ENCODE assay signal across 8 cellular contexts in genomic region chr22:37801946-37802309, GRCh38. TPM values are rescaled to one million over a fixed set of nuclear protein-coding genes. Genes with fewer than 3 reads are reported as not detected.
A peak's percentile ranks its signal among the peaks of the same experiment; 100 is the strongest.
DNase-seq lines count a peak whose midpoint lies in the region; ATAC-seq and TF ChIP-seq lines count a peak whose summit lies in the region.

No MANE protein-coding gene starts in this region.

- ATAC-seq in sciatic nerve (no peak), GM19023 (IDR thresholded peaks at IDR 0.05; ENCODE audit: unreplicated experiment) (no peak), HG02623 (IDR thresholded peaks at IDR 0.05; ENCODE audit: unreplicated experiment) (no peak), omental fat pad (ENCODE audit: low FRiP score) (no peak)

- H3K36me3 ChIP-seq in OCI-LY7 (ENCODE audit: insufficient read depth, low read length) (no peaks in the 10 kb centered on the region), neural progenitor cell (no peaks in the 10 kb centered on the region)
- no peaks in the 10 kb centered on the region for H3K36me3 ChIP-seq in effector memory CD4-positive, alpha-beta T cell (ENCODE audit: control insufficient read depth, insufficient read depth, low read length)

- H3K9ac ChIP-seq in neural progenitor cell: no peak overlapping the region

- POLR2A ChIA-PET in OCI-LY7 (lab: Charles Lee): no interaction called here

- H3F3A ChIP-seq in neural progenitor cell (ENCODE audit: low read depth): peaks cover 39% of the 10 kb centered on the region

- H3K4me1 ChIP-seq in OCI-LY7 (ENCODE audit: insufficient read depth, low read length, poor library complexity, severe bottlenecking) (peaks cover 17% of the 10 kb centered on the region), neural progenitor cell (peaks cover 26% of the 10 kb centered on the region)
- H3K4me1 ChIP-seq in effector memory CD4-positive, alpha-beta T cell (ENCODE audit: control insufficient read depth, insufficient read depth, low read length, poor library complexity, severe bottlenecking): peaks cover 22% of the 10 kb centered on the region

- peaks cover 23% of the 10 kb centered on the region for H3K27me3 Mint-ChIP-seq in neural progenitor cell (ENCODE audit: insufficient read depth, low read depth)

- peaks cover 3% of the 10 kb centered on the region for H3K9me3 Mint-ChIP-seq in neural progenitor cell

- H3K9me3 ChIP-seq in OCI-LY7 (ENCODE audit: low read length) (no peaks in the 10 kb centered on the region), neural progenitor cell (ENCODE audit: low read depth) (no peaks in the 10 kb centered on the region)
- no peaks in the 10 kb centered on the region for H3K9me3 ChIP-seq in effector memory CD4-positive, alpha-beta T cell (ENCODE audit: control insufficient read depth, low read length)

- H3K4me2 ChIP-seq in OCI-LY7 (ENCODE audit: low read length): peak overlapping the region; percentile 59; the same call in 1 of the 2 replicates
- peak overlapping the region; percentile 99 for H3K4me2 ChIP-seq in neural progenitor cell

- intact Hi-C loops in OCI-LY7 (cut with micrococcal nuclease; ENCODE audit: unreplicated experiment): no loop called here
- intact Hi-C loops in sciatic nerve (cut with DNase I): no loop called here

- H3K36me3 Mint-ChIP-seq in neural progenitor cell: no peaks in the 10 kb centered on the region

- no peaks in the 10 kb centered on the region for H3K9me2 ChIP-seq in OCI-LY7 (ENCODE audit: insufficient read depth, low read length)

- peak overlapping the region; percentile 88 for H3K4me3 Mint-ChIP-seq in neural progenitor cell

- H3K27ac Mint-ChIP-seq in neural progenitor cell: no peak overlapping the region

- H3K79me2 ChIP-seq in OCI-LY7 (ENCODE audit: insufficient read depth, low read depth, low read length) (no peaks in the 10 kb centered on the region), neural progenitor cell (ENCODE audit: low read depth) (peaks cover 18% of the 10 kb centered on the region)

- BruUV-seq in OCI-LY7 (replicated peaks; lab: Mats Ljungman, UMichigan): no TSS peak

- H4K20me1 ChIP-seq in OCI-LY7 (ENCODE audit: insufficient read depth, low read length) (no peaks in the 10 kb centered on the region), neural progenitor cell (ENCODE audit: low read depth) (peaks cover 16% of the 10 kb centered on the region)

- H3K4me1 Mint-ChIP-seq in neural progenitor cell: peaks cover 36% of the 10 kb centered on the region

- DNase-seq in GM12864 (ENCODE audit: low read depth) (no peak), OCI-LY7 (ENCODE audit: low spot score) (no peak), neural progenitor cell (ENCODE audit: low spot score) (no peak), sciatic nerve (ENCODE audit: low spot score) (no peak), omental fat pad (ENCODE audit: low spot score) (no peak)
- no peak for DNase-seq in effector memory CD4-positive, alpha-beta T cell

- peak overlapping the region; percentile 49 for H3K4me3 ChIP-seq in GM12864 (ENCODE audit: low read depth, low read length)
- peak overlapping the region; percentile 51 for H3K4me3 ChIP-seq in OCI-LY7 (ENCODE audit: low read depth, low read length, poor library complexity, severe bottlenecking)
- peak overlapping the region; percentile 62 for H3K4me3 ChIP-seq in effector memory CD4-positive, alpha-beta T cell (ENCODE audit: insufficient read depth, low read depth, low read length, poor library complexity, severe bottlenecking)
- H3K4me3 ChIP-seq in neural progenitor cell: peak overlapping the region; percentile 81

- no peak overlapping the region for H2AFZ ChIP-seq in OCI-LY7 (ENCODE audit: low read length)
- H2AFZ ChIP-seq in neural progenitor cell (replicated peaks): peak overlapping the region; percentile 91

- H3K27me3 ChIP-seq in effector memory CD4-positive, alpha-beta T cell (replicated peaks; ENCODE audit: control insufficient read depth, insufficient read depth, low read length, poor library complexity, severe bottlenecking): peaks cover 28% of the 10 kb centered on the region
- peaks cover 44% of the 10 kb centered on the region for H3K27me3 ChIP-seq in neural progenitor cell

- H3K27ac ChIP-seq in OCI-LY7 (ENCODE audit: low read depth, low read length, poor library complexity, severe bottlenecking) (no peak overlapping the region), neural progenitor cell (no peak overlapping the region)
- no peak overlapping the region for H3K27ac ChIP-seq in effector memory CD4-positive, alpha-beta T cell (ENCODE audit: insufficient read depth, low read length, poor library complexity, severe bottlenecking)

- TF ChIP-seq CTCF in GM12864 (IDR thresholded peaks at IDR 0.05; ENCODE audit: low read depth, low read length, missing control alignments) (no peak), OCI-LY7 (conservative IDR thresholded peaks at IDR 0.05; ENCODE audit: low read length) (no peak), neural progenitor cell (IDR thresholded peaks at IDR 0.05) (peak; percentile 33), omental fat pad (IDR thresholded peaks at IDR 0.05) (no peak)

- CTCF ChIA-PET in OCI-LY7 (lab: Charles Lee; ENCODE audit: unreplicated experiment): no interaction called here

RNA-seq across cellular contexts. Expression of gene GCAT, which starts 5.8 kb away (rescaled TPM):
- total RNA-seq in OCI-LY7 (2014; rRNA removed; shearing (Covaris generic)): 14.6 and 20.6 TPM in 2 replicates
- total RNA-seq in OCI-LY7 (2022) (17.3 and 21.6 TPM in 2 replicates), neural progenitor cell (ENCODE audit: low replicate concordance) (21.2 and 25.1 TPM in 2 replicates), sciatic nerve (7.6 TPM), omental fat pad (10 to 100 TPM in 1 of 4 donors, 1 to 10 TPM in 3; 6.5 to 12.0 (median 8.9) TPM)

RNA-seq across cellular contexts. Expression of gene GALR3, which starts 21.3 kb away (rescaled TPM):
- not detected in 2 replicates for total RNA-seq in OCI-LY7 (2014; rRNA removed; shearing (Covaris generic))
- total RNA-seq in OCI-LY7 (2022): not detected in 2 replicates
- total RNA-seq in neural progenitor cell (ENCODE audit: low replicate concordance): 0.37 TPM in 1 of 2 replicates, not detected in the other
- not detected for total RNA-seq in sciatic nerve
- not detected for total RNA-seq in omental fat pad

RNA-seq across cellular contexts. Expression of gene ANKRD54, which starts 42.2 kb away (rescaled TPM):
- total RNA-seq in OCI-LY7 (2014; rRNA removed; shearing (Covaris generic)): 21.0 and 25.4 TPM in 2 replicates
- total RNA-seq in OCI-LY7 (2022) (31.7 and 31.8 TPM in 2 replicates), neural progenitor cell (ENCODE audit: low replicate concordance) (18.4 and 21.2 TPM in 2 replicates), sciatic nerve (17.3 TPM), omental fat pad (10 to 100 TPM; 21.7 to 43.6 (median 28.6) TPM)

RNA-seq across cellular contexts. Expression of gene EIF3L, which starts 47.3 kb away (rescaled TPM):
- total RNA-seq in OCI-LY7 (2014; rRNA removed; shearing (Covaris generic)): 443 and 503 TPM in 2 replicates
- total RNA-seq in OCI-LY7 (2022) (596 and 649 TPM in 2 replicates), neural progenitor cell (ENCODE audit: low replicate concordance) (904 and 971 TPM in 2 replicates), sciatic nerve (315 TPM), omental fat pad (100 to 1,000 TPM; 303 to 410 (median 328) TPM)
